Comparison of ENCODE assay signal across 2 cellular contexts in the genomic region with DNA sequence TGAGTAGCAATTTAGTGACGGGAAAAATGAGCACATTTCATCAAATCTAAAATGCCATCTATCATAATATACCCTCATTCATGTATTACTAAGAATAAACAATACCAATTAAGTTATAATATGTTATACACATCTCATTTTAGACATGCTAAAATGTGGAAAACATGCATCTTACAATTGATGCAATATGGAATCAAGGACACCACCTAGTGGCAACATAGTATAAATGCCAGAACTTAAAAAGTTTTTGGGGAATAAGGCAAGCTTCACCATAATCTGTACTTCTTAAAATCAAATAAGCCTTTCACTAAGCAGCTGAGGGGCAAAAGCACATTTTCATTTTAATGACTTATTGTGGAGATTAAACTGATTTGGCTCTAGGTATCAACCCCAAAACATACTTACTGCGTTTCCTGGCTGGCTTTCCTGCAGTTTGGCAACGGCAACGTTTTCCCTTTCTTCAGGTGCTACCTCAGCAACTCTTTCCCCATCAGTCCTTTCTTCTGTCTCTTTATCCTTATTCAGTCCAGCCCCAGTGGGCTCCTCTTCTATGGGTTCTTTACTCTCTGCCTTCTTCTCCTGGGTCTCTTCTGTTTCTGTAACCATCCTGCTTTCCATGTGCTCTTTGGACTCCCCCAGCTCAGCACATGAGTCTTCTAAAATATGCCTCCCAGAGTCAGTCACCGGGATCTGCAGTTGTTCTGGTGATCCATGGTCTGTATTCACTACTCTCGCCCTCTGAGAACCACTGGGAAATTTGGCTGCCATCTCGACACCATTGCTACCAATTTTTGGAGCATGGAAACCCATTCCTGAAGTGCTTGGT.
TF ChIP-seq lines count a peak whose summit lies in the region.

No MANE protein-coding gene starts in this region.

TF ChIP-seq in HCT116, 20 proteins besides CTCF, POLR2A, EP300 and RAD21:
- TF ChIP-seq, protein P1, sequence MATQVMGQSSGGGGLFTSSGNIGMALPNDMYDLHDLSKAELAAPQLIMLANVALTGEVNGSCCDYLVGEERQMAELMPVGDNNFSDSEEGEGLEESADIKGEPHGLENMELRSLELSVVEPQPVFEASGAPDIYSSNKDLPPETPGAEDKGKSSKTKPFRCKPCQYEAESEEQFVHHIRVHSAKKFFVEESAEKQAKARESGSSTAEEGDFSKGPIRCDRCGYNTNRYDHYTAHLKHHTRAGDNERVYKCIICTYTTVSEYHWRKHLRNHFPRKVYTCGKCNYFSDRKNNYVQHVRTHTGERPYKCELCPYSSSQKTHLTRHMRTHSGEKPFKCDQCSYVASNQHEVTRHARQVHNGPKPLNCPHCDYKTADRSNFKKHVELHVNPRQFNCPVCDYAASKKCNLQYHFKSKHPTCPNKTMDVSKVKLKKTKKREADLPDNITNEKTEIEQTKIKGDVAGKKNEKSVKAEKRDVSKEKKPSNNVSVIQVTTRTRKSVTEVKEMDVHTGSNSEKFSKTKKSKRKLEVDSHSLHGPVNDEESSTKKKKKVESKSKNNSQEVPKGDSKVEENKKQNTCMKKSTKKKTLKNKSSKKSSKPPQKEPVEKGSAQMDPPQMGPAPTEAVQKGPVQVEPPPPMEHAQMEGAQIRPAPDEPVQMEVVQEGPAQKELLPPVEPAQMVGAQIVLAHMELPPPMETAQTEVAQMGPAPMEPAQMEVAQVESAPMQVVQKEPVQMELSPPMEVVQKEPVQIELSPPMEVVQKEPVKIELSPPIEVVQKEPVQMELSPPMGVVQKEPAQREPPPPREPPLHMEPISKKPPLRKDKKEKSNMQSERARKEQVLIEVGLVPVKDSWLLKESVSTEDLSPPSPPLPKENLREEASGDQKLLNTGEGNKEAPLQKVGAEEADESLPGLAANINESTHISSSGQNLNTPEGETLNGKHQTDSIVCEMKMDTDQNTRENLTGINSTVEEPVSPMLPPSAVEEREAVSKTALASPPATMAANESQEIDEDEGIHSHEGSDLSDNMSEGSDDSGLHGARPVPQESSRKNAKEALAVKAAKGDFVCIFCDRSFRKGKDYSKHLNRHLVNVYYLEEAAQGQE (IDR thresholded peaks at IDR 0.05; ENCODE audit: low read depth), result no peak
- TF ChIP-seq POLR2AphosphoS5 (IDR thresholded peaks at IDR 0.05; ENCODE audit: low read depth, low read length) (no peak), EGR1 (IDR thresholded peaks at IDR 0.05; ENCODE audit: low read depth) (no peak), FOSL1 (IDR thresholded peaks at IDR 0.05; ENCODE audit: low read depth) (no peak), ELF1 (IDR thresholded peaks at IDR 0.05; ENCODE audit: borderline replicate concordance, low read depth) (no peak), TCF7L2 (IDR thresholded peaks at IDR 0.05; ENCODE audit: borderline replicate concordance, extremely low read depth, insufficient read depth, insufficient read length) (no peak), ZFX (IDR thresholded peaks at IDR 0.05) (no peak), CEBPB (IDR thresholded peaks at IDR 0.05; ENCODE audit: low read depth) (no peak)
- TF ChIP-seq, protein P2, sequence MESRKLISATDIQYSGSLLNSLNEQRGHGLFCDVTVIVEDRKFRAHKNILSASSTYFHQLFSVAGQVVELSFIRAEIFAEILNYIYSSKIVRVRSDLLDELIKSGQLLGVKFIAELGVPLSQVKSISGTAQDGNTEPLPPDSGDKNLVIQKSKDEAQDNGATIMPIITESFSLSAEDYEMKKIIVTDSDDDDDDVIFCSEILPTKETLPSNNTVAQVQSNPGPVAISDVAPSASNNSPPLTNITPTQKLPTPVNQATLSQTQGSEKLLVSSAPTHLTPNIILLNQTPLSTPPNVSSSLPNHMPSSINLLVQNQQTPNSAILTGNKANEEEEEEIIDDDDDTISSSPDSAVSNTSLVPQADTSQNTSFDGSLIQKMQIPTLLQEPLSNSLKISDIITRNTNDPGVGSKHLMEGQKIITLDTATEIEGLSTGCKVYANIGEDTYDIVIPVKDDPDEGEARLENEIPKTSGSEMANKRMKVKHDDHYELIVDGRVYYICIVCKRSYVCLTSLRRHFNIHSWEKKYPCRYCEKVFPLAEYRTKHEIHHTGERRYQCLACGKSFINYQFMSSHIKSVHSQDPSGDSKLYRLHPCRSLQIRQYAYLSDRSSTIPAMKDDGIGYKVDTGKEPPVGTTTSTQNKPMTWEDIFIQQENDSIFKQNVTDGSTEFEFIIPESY (IDR thresholded peaks at IDR 0.05; ENCODE audit: extremely low read depth, insufficient replicate concordance, low read length), result no peak

TF ChIP-seq in endothelial cell of umbilical vein, 7 proteins besides CTCF, POLR2A, EP300 and RAD21:
- TF ChIP-seq, protein P3, sequence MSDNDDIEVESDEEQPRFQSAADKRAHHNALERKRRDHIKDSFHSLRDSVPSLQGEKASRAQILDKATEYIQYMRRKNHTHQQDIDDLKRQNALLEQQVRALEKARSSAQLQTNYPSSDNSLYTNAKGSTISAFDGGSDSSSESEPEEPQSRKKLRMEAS (IDR thresholded peaks at IDR 0.05; ENCODE audit: insufficient read depth, insufficient read length), result no peak
- TF ChIP-seq GATA2 (IDR thresholded peaks at IDR 0.05; ENCODE audit: insufficient read depth, insufficient read length, low read depth, low read length) (no peak), POLR2AphosphoS5 (IDR thresholded peaks at IDR 0.05; ENCODE audit: insufficient read depth, low read depth, low read length) (no peak)
